ENCODE assay signal across 17 cellular contexts in the genomic region with DNA sequence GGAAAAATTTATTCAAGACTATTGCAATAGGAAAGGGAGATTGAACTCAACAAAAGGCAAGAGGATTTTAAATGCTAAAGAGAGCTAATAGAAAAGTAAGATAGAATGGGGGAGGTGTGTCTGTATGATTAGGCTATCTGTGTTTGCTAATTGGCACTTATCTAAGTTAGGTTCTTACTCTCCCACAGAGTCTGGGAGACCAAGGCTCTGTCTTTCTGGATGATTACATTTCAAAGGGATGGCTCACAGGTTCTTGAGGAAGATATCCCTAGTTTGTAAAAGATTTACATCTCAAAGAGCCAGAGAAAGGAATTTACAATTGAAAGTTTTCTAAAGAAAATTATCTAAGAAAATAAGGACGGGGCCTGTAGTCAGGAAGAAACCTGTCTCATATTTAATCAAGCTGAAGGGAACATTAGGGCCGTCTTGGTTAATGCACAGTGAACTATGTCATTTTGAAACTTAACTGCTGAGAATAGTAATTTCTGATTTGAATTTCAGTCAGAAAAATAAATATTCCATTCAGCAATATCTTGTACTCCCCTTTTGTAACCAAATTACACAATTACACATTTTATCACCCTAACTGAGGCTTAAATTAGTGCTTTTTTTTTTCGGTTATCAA.
"Had no signal": no experiment of that assay in that cellular context is flagged by ENCODE, and none has a peak within 500 bp of the region (broad histone marks: within the 10 kb centered on the region; RNA-seq: fewer than 3 reads in every experiment).

No MANE protein-coding gene starts in this region.

- H3K27me3 ChIP-seq: gastrocnemius medialis, heart left ventricle, suprapubic skin had no signal

- H3K4me3 Mint-ChIP-seq: activated naive CD8-positive, alpha-beta T cell treated with anti-CD3 and anti-CD28 coated beads, Interleukin-2, amount 50 U/mL, for 24 hours; endodermal cell; natural killer cell; type B pancreatic cell had no signal

- H3K9me3 Mint-ChIP-seq: activated naive CD8-positive, alpha-beta T cell treated with anti-CD3 and anti-CD28 coated beads, Interleukin-2, amount 50 U/mL, for 24 hours; type B pancreatic cell had no signal

- H3K9me3 ChIP-seq: gastrocnemius medialis, heart left ventricle, suprapubic skin had no signal

- H3K27me3 Mint-ChIP-seq: activated naive CD8-positive, alpha-beta T cell treated with anti-CD3 and anti-CD28 coated beads, Interleukin-2, amount 50 U/mL, for 24 hours; type B pancreatic cell had no signal

- H3K4me1 ChIP-seq: gastrocnemius medialis, heart left ventricle, suprapubic skin had no signal

- H3K27ac ChIP-seq: gastrocnemius medialis, heart left ventricle, suprapubic skin had no signal

- H3K4me3 ChIP-seq: gastrocnemius medialis, heart left ventricle, suprapubic skin had no signal

- H3K27ac Mint-ChIP-seq: activated naive CD8-positive, alpha-beta T cell treated with anti-CD3 and anti-CD28 coated beads, Interleukin-2, amount 50 U/mL, for 24 hours; endodermal cell; natural killer cell; type B pancreatic cell had no signal

- H3K4me1 Mint-ChIP-seq: activated naive CD8-positive, alpha-beta T cell treated with anti-CD3 and anti-CD28 coated beads, Interleukin-2, amount 50 U/mL, for 24 hours; natural killer cell had no signal

- DNase-seq: activated naive CD4-positive, alpha-beta T cell treated with Interleukin-2 at 50 U/mL for 16 hours; activated naive CD8-positive, alpha-beta T cell treated with anti-CD3 and anti-CD28 coated beads, Interleukin-2, amount 50 U/mL, for 24 hours; activated T-cell treated with anti-CD3 and anti-CD28 coated beads for 4 hours; endodermal cell; gastrocnemius medialis; heart left ventricle; natural killer cell; nucleus accumbens; right cardiac atrium; small intestine; stimulated activated CD4-positive, alpha-beta T cell treated with anti-CD3 and anti-CD28 coated beads, Interleukin-4, amount 100 ng/mL, for 4 hours; stimulated activated CD8-positive, alpha-beta memory T cell treated with anti-CD3 and anti-CD28 coated beads, Interleukin-4, amount 100 ng/mL, for 48 hours; stimulated activated naive CD4-positive, alpha-beta T cell treated with Interleukin-2 at 50 U/mL for 16 hours had no signal

- H3K36me3 ChIP-seq: gastrocnemius medialis, heart left ventricle, suprapubic skin had no signal

- H3K36me3 Mint-ChIP-seq: natural killer cell, type B pancreatic cell had no signal

- ATAC-seq: activated CD4-positive, CD25-positive, alpha-beta regulatory T cell treated with anti-CD3 and anti-CD28 coated beads, Interleukin-2, amount 50 U/mL, for 24 hours; activated naive CD8-positive, alpha-beta T cell treated with anti-CD3 and anti-CD28 coated beads, Interleukin-2, amount 50 U/mL, for 24 hours; gastrocnemius medialis; heart left ventricle; left lobe of liver; natural killer cell; right cardiac atrium had no signal
